In genomic region chr17:80843741-80844156, GRCh38 we compare ENCODE assay signal across 16 cellular contexts.
"Had no signal": no experiment of that assay in that cellular context is flagged by ENCODE, and none has a peak within 500 bp of the region (broad histone marks: within the 10 kb centered on the region; RNA-seq: fewer than 3 reads in every experiment).

No MANE protein-coding gene starts in this region.

- H3K4me1 ChIP-seq: right lobe of liver, suprapubic skin had no signal

- DNase-seq: activated T-cell treated with anti-CD3 and anti-CD28 coated beads for 4 hours; brain microvascular endothelial cell; hippocampal formation; occipital lobe; stimulated activated CD4-positive, alpha-beta T cell treated with anti-CD3 and anti-CD28 coated beads, Interleukin-2, amount 100 ng/mL, for 48 hours; stimulated activated CD8-positive, alpha-beta memory T cell treated with anti-CD3 and anti-CD28 coated beads, Interleukin-4, amount 100 ng/mL, for 48 hours; stimulated activated naive CD8-positive, alpha-beta T cell treated with anti-CD3 and anti-CD28 coated beads, Interleukin-15, Interleukin-2, amounts not matched to agents 100 U/mL and 50 U/mL, for 24 hours; T-helper 2 cell; upper lobe of left lung had no signal

- H3K9me3 Mint-ChIP-seq: activated naive CD4-positive, alpha-beta T cell treated with anti-CD3 and anti-CD28 coated beads, Interleukin-2, amount 50 U/mL, for 72 hours; nephron had no signal

- H3K36me3 ChIP-seq: right lobe of liver had no signal

- H3K27ac Mint-ChIP-seq: nephron, progenitor cell of endocrine pancreas had no signal

- H3K27me3 Mint-ChIP-seq: progenitor cell of endocrine pancreas had no signal

- H3K27ac ChIP-seq: brain microvascular endothelial cell, dorsolateral prefrontal cortex, right lobe of liver, suprapubic skin, upper lobe of left lung had no signal

- H3K9me3 ChIP-seq: right lobe of liver, suprapubic skin, upper lobe of left lung had no signal

- H3K4me3 ChIP-seq: dorsolateral prefrontal cortex, right lobe of liver, suprapubic skin, upper lobe of left lung had no signal

- ATAC-seq: activated naive CD4-positive, alpha-beta T cell treated with anti-CD3 and anti-CD28 coated beads, Interleukin-2, amount 50 U/mL, for 72 hours; right lobe of liver; SK-N-SH treated with all-trans-retinoic acid at 6 μM for 48 hours; stimulated activated naive CD8-positive, alpha-beta T cell treated with anti-CD3 and anti-CD28 coated beads, Interleukin-15, Interleukin-2, amounts not matched to agents 100 U/mL and 50 U/mL, for 24 hours had no signal

- H3K27me3 ChIP-seq: brain microvascular endothelial cell, dorsolateral prefrontal cortex, right lobe of liver, suprapubic skin, upper lobe of left lung had no signal

- H3K4me3 Mint-ChIP-seq: nephron had no signal
